Comparison of ENCODE assay signal across 19 cellular contexts in genomic region chr7:1223196-1224092, GRCh38. TPM values are rescaled to one million over a fixed set of nuclear protein-coding genes. Genes with fewer than 3 reads are reported as not detected.
DNase-seq lines count a peak whose midpoint lies in the region; ATAC-seq, FAIRE-seq and TF ChIP-seq lines count a peak whose summit lies in the region.
"Had no signal": no experiment of that assay in that cellular context is flagged by ENCODE, and none has a peak within 500 bp of the region (broad histone marks: within the 10 kb centered on the region; RNA-seq: fewer than 3 reads in every experiment).

No MANE protein-coding gene starts in this region.

- CTCF ChIA-PET in Calu3 (lab: Charles Lee) (interaction anchor here (0.6 to 1.6 kb wide), 3 partner anchors 25 to 209 kb away, joined by 4 to 5 read pairs (median 5); no protein-coding TSS in a partner anchor), HCT116 (lab: Charles Lee) (no interaction called here)
- CTCF ChIA-PET in CD8-positive, alpha-beta memory T cell (lab: Charles Lee): interaction anchor here (1.9 kb wide), 1 partner anchor 251 kb away, joined by 5 read pairs; no protein-coding TSS in a partner anchor

- no peak overlapping the region for H3K4me3 ChIP-seq in HCT116 (replicated peaks in 1 of 2; ENCODE audit: low read depth in 1 of 2, low read length in 2 of 2)
- no peak overlapping the region for H3K4me3 ChIP-seq in CD8-positive, alpha-beta memory T cell (ENCODE audit: low read length)

- H3K27me3 Mint-ChIP-seq in Calu3 (ENCODE audit: unreplicated experiment) (peaks cover 100% of the 10 kb centered on the region), T-helper 17 cell (peaks cover 71% of the 10 kb centered on the region)
- peaks cover 56 to 73% of the 10 kb centered on the region in 2 donors for H3K27me3 Mint-ChIP-seq in CD8-positive, alpha-beta memory T cell

- H3K4me3 Mint-ChIP-seq in Calu3 (ENCODE audit: low read depth, unreplicated experiment): no peak overlapping the region
- peak overlapping the region; percentile 63 for H3K4me3 Mint-ChIP-seq in T-helper 17 cell
- no peak overlapping the region for H3K4me3 Mint-ChIP-seq in CD8-positive, alpha-beta memory T cell
- H3K4me3 Mint-ChIP-seq: activated B cell treated with CpG ODN at 0.5 μM for 24 hours; CD4-positive, alpha-beta T cell; stimulated activated naive CD8-positive, alpha-beta T cell treated with anti-CD3 and anti-CD28 coated beads, Interleukin-15, Interleukin-2, amounts not matched to agents 100 ng/mL and 50 ng/mL, for 24 hours had no signal

- DNase-seq in Calu3: peak; percentile 45
- no peak for DNase-seq in HCT116 (ENCODE audit: low read depth, low spot score)
- DNase-seq in T-helper 17 cell: no peak
- peak; percentile 24 for DNase-seq in iPS-NIHi11 (ENCODE audit: low spot score)
- DNase-seq in CD8-positive, alpha-beta memory T cell: no peak
- no peak for DNase-seq in HTR-8/SVneo (ENCODE audit: insufficient read length, low spot score)
- DNase-seq: activated B cell treated with CpG ODN at 0.5 μM for 24 hours; CD4-positive, alpha-beta T cell; NCI-H446; Right ventricle myocardium superior; stimulated activated CD4-positive, alpha-beta T cell treated with anti-CD3 and anti-CD28 coated beads, Interleukin-4, amount 100 ng/mL, for 4 hours had no signal

- H3K27me3 ChIP-seq in HCT116 (ENCODE audit: insufficient read depth, low read length): no peaks in the 10 kb centered on the region
- peaks cover 43% of the 10 kb centered on the region for H3K27me3 ChIP-seq in CD8-positive, alpha-beta memory T cell (ENCODE audit: insufficient read depth, low read length, poor library complexity, severe bottlenecking)

- POLR2A ChIA-PET in HCT116 (lab: Charles Lee): no interaction called here
- POLR2A ChIA-PET in CD8-positive, alpha-beta memory T cell (lab: Charles Lee): no interaction called here

- H3K36me3 Mint-ChIP-seq in Calu3 (ENCODE audit: insufficient read depth, unreplicated experiment): no peaks in the 10 kb centered on the region
- H3K36me3 Mint-ChIP-seq in T-helper 17 cell (ENCODE audit: low read depth): peaks cover 2% of the 10 kb centered on the region
- H3K36me3 Mint-ChIP-seq in CD8-positive, alpha-beta memory T cell: no peaks in the 10 kb centered on the region
- H3K36me3 Mint-ChIP-seq: brain had no signal

- H3K9me2 ChIP-seq in HCT116 (ENCODE audit: insufficient read depth): no peaks in the 10 kb centered on the region

- H3K27ac ChIP-seq in HCT116 (ENCODE audit: low read depth, low read length): no peak overlapping the region
- H3K27ac ChIP-seq in CD8-positive, alpha-beta memory T cell (ENCODE audit: low read depth, low read length): no peak overlapping the region

- no peak overlapping the region for H3K4me2 ChIP-seq in HCT116 (ENCODE audit: low read length)

- H3K27ac Mint-ChIP-seq in Calu3 (ENCODE audit: unreplicated experiment): no peak overlapping the region
- peak overlapping the region; percentile 65 for H3K27ac Mint-ChIP-seq in T-helper 17 cell
- H3K27ac Mint-ChIP-seq in CD8-positive, alpha-beta memory T cell: no peak overlapping the region
- H3K27ac Mint-ChIP-seq: CD4-positive, alpha-beta T cell; stimulated activated naive CD8-positive, alpha-beta T cell treated with anti-CD3 and anti-CD28 coated beads, Interleukin-15, Interleukin-2, amounts not matched to agents 100 ng/mL and 50 ng/mL, for 24 hours had no signal

- no TSS peak for BruUV-seq in Calu3 (replicated peaks; lab: Mats Ljungman, UMichigan)
- BruUV-seq in HCT116 (replicated peaks; lab: Mats Ljungman, UMichigan): no TSS peak

- no peaks in the 10 kb centered on the region for H3K4me1 ChIP-seq in HCT116 (ENCODE audit: control insufficient read depth in 1 of 2, insufficient read depth in 2 of 2, low read length in 2 of 2)
- no peaks in the 10 kb centered on the region for H3K4me1 ChIP-seq in CD8-positive, alpha-beta memory T cell (ENCODE audit: insufficient read depth, low read length)

- no peak overlapping the region for H3K9ac ChIP-seq in HCT116 (ENCODE audit: low read length)

- H3K4me1 Mint-ChIP-seq in Calu3 (ENCODE audit: low read depth, unreplicated experiment) (no peaks in the 10 kb centered on the region), T-helper 17 cell (peaks cover 4% of the 10 kb centered on the region)
- H3K4me1 Mint-ChIP-seq in CD8-positive, alpha-beta memory T cell: peaks cover 0 to 9% (median 4%) of the 10 kb centered on the region in 3 donors
- H3K4me1 Mint-ChIP-seq: activated B cell treated with CpG ODN at 0.5 μM for 24 hours had no signal

- ATAC-seq in HCT116 (no peak), T-helper 17 cell (no peak), HG03342 (IDR thresholded peaks at IDR 0.05; ENCODE audit: unreplicated experiment) (no peak), HG03159 (IDR thresholded peaks at IDR 0.05; ENCODE audit: unreplicated experiment) (no peak)

- no peaks in the 10 kb centered on the region for H3K9me3 ChIP-seq in HCT116 (ENCODE audit: control insufficient read depth in 1 of 2, insufficient read depth in 1 of 2, low read depth in 1 of 2, low read length in 2 of 2)
- no peaks in the 10 kb centered on the region for H3K9me3 ChIP-seq in T-helper 17 cell (ENCODE audit: control insufficient read depth, low read length, poor library complexity, severe bottlenecking)
- H3K9me3 ChIP-seq in CD8-positive, alpha-beta memory T cell (ENCODE audit: low read length): no peaks in the 10 kb centered on the region

- TF ChIP-seq POLR2A in HCT116 (IDR thresholded peaks at IDR 0.05; ENCODE audit: borderline replicate concordance, extremely low read depth, insufficient read depth, insufficient read length): no peak

- TF ChIP-seq CTCF in Calu3 (IDR thresholded peaks at IDR 0.05; ENCODE audit: unreplicated experiment) (no peak), HCT116 (IDR thresholded peaks at IDR 0.05 in 2 of 3, conservative IDR thresholded peaks at IDR 0.05 in 1 of 3; ENCODE audit: borderline replicate concordance in 1 of 3, insufficient read depth in 1 of 3, low read depth in 2 of 3, low read length in 2 of 3) (0 out of 6 replicates have a peak, but pooled peaks of 1 of the 3 experiments have one; percentile 10)

- no peaks in the 10 kb centered on the region for H4K20me1 ChIP-seq in HCT116 (ENCODE audit: insufficient read depth)

- no peaks in the 10 kb centered on the region for H3K79me2 ChIP-seq in HCT116 (ENCODE audit: insufficient read depth, low read length)

- no peaks in the 10 kb centered on the region for H3K9me3 Mint-ChIP-seq in Calu3 (ENCODE audit: low read depth, unreplicated experiment)
- peaks cover 0 to 2% (median 0%) of the 10 kb centered on the region in 5 donors for H3K9me3 Mint-ChIP-seq in CD8-positive, alpha-beta memory T cell
- H3K9me3 Mint-ChIP-seq: activated B cell treated with CpG ODN at 0.5 μM for 24 hours; brain; CD4-positive, alpha-beta T cell; stimulated activated naive CD8-positive, alpha-beta T cell treated with anti-CD3 and anti-CD28 coated beads, Interleukin-15, Interleukin-2, amounts not matched to agents 100 ng/mL and 50 ng/mL, for 24 hours had no signal

- no peaks in the 10 kb centered on the region for H3K36me3 ChIP-seq in HCT116 (ENCODE audit: control insufficient read depth in 1 of 2, insufficient read depth in 2 of 2, low read length in 2 of 2)
- H3K36me3 ChIP-seq in CD8-positive, alpha-beta memory T cell (ENCODE audit: insufficient read depth, low read length): no peaks in the 10 kb centered on the region

- intact Hi-C loops in Calu3 (cut with micrococcal nuclease; ENCODE audit: unreplicated experiment) (loop anchor here (1.0 kb wide), 1 partner anchor 209 kb away; no protein-coding TSS in a partner anchor), HCT116 (cut with micrococcal nuclease) (no loop called here)

- RAD21 ChIA-PET in HCT116 (lab: Charles Lee; ENCODE audit: low non-redundant PET in 1 of 2, low total read pairs in 2 of 2, uncharacterized antibody in 2 of 2, unreplicated experiment in 2 of 2): no interaction called here

- TF ChIP-seq RAD21 in HCT116 (IDR thresholded peaks at IDR 0.05; ENCODE audit: low read depth): peak; percentile 34; the same call in 1 of the 2 replicates

- FAIRE-seq in HTR-8/SVneo (lab: Jason Lieb, UNC): no peak

- H2AFZ ChIP-seq in HCT116 (ENCODE audit: low read depth, low read length, poor library complexity, severe bottlenecking): no peak overlapping the region

TF ChIP-seq in HCT116, 20 proteins besides CTCF, POLR2A, EP300 and RAD21 (continues in another document):
- no peak for TF ChIP-seq POLR2AphosphoS5 (IDR thresholded peaks at IDR 0.05; ENCODE audit: low read depth, low read length)
- TF ChIP-seq SIN3A (IDR thresholded peaks at IDR 0.05; ENCODE audit: low read depth): no peak
- TF ChIP-seq ZBTB33 (IDR thresholded peaks at IDR 0.05; ENCODE audit: extremely low read depth, insufficient replicate concordance, low read length): no peak
- no peak for TF ChIP-seq EZH2phosphoT487 (IDR thresholded peaks at IDR 0.05; ENCODE audit: borderline replicate concordance)
- TF ChIP-seq FOSL1 (IDR thresholded peaks at IDR 0.05; ENCODE audit: low read depth): no peak
- TF ChIP-seq SRF (IDR thresholded peaks at IDR 0.05; ENCODE audit: low read depth): no peak
- TF ChIP-seq SP1 (IDR thresholded peaks at IDR 0.05; ENCODE audit: low read depth): no peak
- TF ChIP-seq CBX3 (IDR thresholded peaks at IDR 0.05; ENCODE audit: low read depth): no peak
- no peak for TF ChIP-seq ZFX (IDR thresholded peaks at IDR 0.05)
- no peak for TF ChIP-seq CEBPB (IDR thresholded peaks at IDR 0.05; ENCODE audit: low read depth)

RNA-seq across cellular contexts. Expression of gene UNCX, which starts 9.2 kb away (rescaled TPM):
- total RNA-seq in Calu3 (2022): not detected in 2 replicates
- total RNA-seq in HCT116 (2021; ENCODE audit: unreplicated experiment): not detected
- not detected in 2 replicates for polyA plus RNA-seq in HCT116 (2012)
- not detected for total RNA-seq in T-helper 17 cell
- not detected for total RNA-seq in CD8-positive, alpha-beta memory T cell
- polyA plus RNA-seq in CD8-positive, alpha-beta memory T cell: not detected
- total RNA-seq: activated B cell treated with CpG ODN at 0.5 μM for 24 hours; CD4-positive, alpha-beta T cell; M059J; mononuclear cell; renal cortical epithelial cell; Right ventricle myocardium superior had no signal
- polyA plus RNA-seq: esophagus had no signal

Comparison
In these comparisons a context has a peak if more than half of its experiments do, and no peak if none do; other contexts are left out.
1. DNase-seq: peak in Calu3 (single experiment) and iPS-NIHi11 (single experiment); none in HCT116 (single experiment), T-helper 17 cell (0 of 3), CD8-positive, alpha-beta memory T cell (0 of 5) and HTR-8/SVneo (single experiment).